In genomic region chr3:173411288-173412064, GRCh38 we compare ENCODE assay signal across 8 cellular contexts. TPM values are rescaled to one million over a fixed set of nuclear protein-coding genes. Genes with fewer than 3 reads are reported as not detected.
DNase-seq lines count a peak whose midpoint lies in the region; ATAC-seq, FAIRE-seq and TF ChIP-seq lines count a peak whose summit lies in the region.

No MANE protein-coding gene starts in this region.

- no peak overlapping the region for H2AFZ ChIP-seq in OCI-LY3 (ENCODE audit: low read depth, low read length)
- H2AFZ ChIP-seq in trophoblast cell (ENCODE audit: insufficient read depth, low read length, poor library complexity), result no peak overlapping the region

- H2BK12ac ChIP-seq in trophoblast cell (ENCODE audit: low read length), result no peak overlapping the region

- no peaks in the 10 kb centered on the region for H3K27me3 Mint-ChIP-seq in CD4-positive, alpha-beta T cell
- H3K27me3 Mint-ChIP-seq in activated CD8-positive, alpha-beta T cell treated with anti-CD3 and anti-CD28 coated beads, Interleukin-2, amount 10 ng/mL, durations not matched to agents 7 days and 5 days (ENCODE audit: low read depth), result no peaks in the 10 kb centered on the region

- no peak for TF ChIP-seq POLR2A in esophagus muscularis mucosa (IDR thresholded peaks at IDR 0.05; ENCODE audit: low read depth)

- H3K4me3 ChIP-seq in OCI-LY3 (ENCODE audit: low read length), result no peak overlapping the region; the same call in 1 of the 2 replicates
- peak overlapping the region; percentile 12 to 37 (median 24) for H3K4me3 ChIP-seq in esophagus muscularis mucosa
- H3K4me3 ChIP-seq in trophoblast cell (ENCODE audit: low read depth, low read length), result no peak overlapping the region

- no peak overlapping the region for H3K14ac ChIP-seq in trophoblast cell (ENCODE audit: low read length)

- H3K4me2 ChIP-seq in OCI-LY3 (ENCODE audit: low read length), result peak overlapping the region; percentile 23
- no peak overlapping the region for H3K4me2 ChIP-seq in trophoblast cell (ENCODE audit: low read length)

- CTCF ChIA-PET in CD4-positive, alpha-beta T cell (lab: Charles Lee), result no interaction called here
- CTCF ChIA-PET in activated CD8-positive, alpha-beta T cell treated with anti-CD3 and anti-CD28 coated beads, Interleukin-2, amount 10 ng/mL, durations not matched to agents 7 days and 5 days (lab: Charles Lee), result interaction anchor here (0.7 kb wide), 1 partner anchor 132 kb away, joined by 3 read pairs; no protein-coding TSS in a partner anchor

- H3K9ac ChIP-seq in OCI-LY3 (ENCODE audit: low read length) (no peak overlapping the region), trophoblast cell (ENCODE audit: low read length) (no peak overlapping the region)

- no peak overlapping the region for H3K18ac ChIP-seq in trophoblast cell (ENCODE audit: low read length)

- H3K4me3 Mint-ChIP-seq in CD4-positive, alpha-beta T cell, result no peak overlapping the region
- H3K4me3 Mint-ChIP-seq in activated CD8-positive, alpha-beta T cell treated with anti-CD3 and anti-CD28 coated beads, Interleukin-2, amount 10 ng/mL, durations not matched to agents 7 days and 5 days, result no peak overlapping the region

- H3K27ac ChIP-seq in OCI-LY3 (ENCODE audit: low read length) (no peak overlapping the region), esophagus muscularis mucosa (replicated peaks in 1 of 4) (no peak overlapping the region), trophoblast cell (ENCODE audit: low read depth, low read length) (no peak overlapping the region)
- no peak overlapping the region for H3K27ac ChIP-seq in CD4-positive, alpha-beta T cell (ENCODE audit: low read depth, low read length)

- 36% methylated on average over 5 of the region's 5 CpGs for WGBS in esophagus muscularis mucosa
- no CpG with 5 or more reads among the region's 5 CpGs for WGBS in trophoblast cell (ENCODE audit: extremely low coverage, insufficient coverage, insufficient read length)

- no peak for DNase-seq in GM20000 (ENCODE audit: low spot score)
- DNase-seq in esophagus muscularis mucosa (ENCODE audit: extremely low spot score), result no peak
- peak; percentile 14 to 53 for DNase-seq in trophoblast cell
- DNase-seq in mesenteric fat pad (ENCODE audit: low spot score), result no peak
- no peak for DNase-seq in CD4-positive, alpha-beta T cell
- no peak for DNase-seq in activated CD8-positive, alpha-beta T cell treated with anti-CD3 and anti-CD28 coated beads, Interleukin-2, amount 10 ng/mL, durations not matched to agents 7 days and 5 days

- H2AK5ac ChIP-seq in trophoblast cell (ENCODE audit: low read length), result no peak overlapping the region

- peak; percentile 78 for FAIRE-seq in A204.1 (lab: Jason Lieb, UNC)

- H3K9me3 Mint-ChIP-seq in CD4-positive, alpha-beta T cell, result no peaks in the 10 kb centered on the region
- no peaks in the 10 kb centered on the region for H3K9me3 Mint-ChIP-seq in activated CD8-positive, alpha-beta T cell treated with anti-CD3 and anti-CD28 coated beads, Interleukin-2, amount 10 ng/mL, durations not matched to agents 7 days and 5 days (ENCODE audit: insufficient read depth)

- H3K4ac ChIP-seq in trophoblast cell (ENCODE audit: low read depth, low read length), result no peak overlapping the region

- H3K4me1 Mint-ChIP-seq in CD4-positive, alpha-beta T cell (ENCODE audit: low read depth), result no peaks in the 10 kb centered on the region
- H3K4me1 Mint-ChIP-seq in activated CD8-positive, alpha-beta T cell treated with anti-CD3 and anti-CD28 coated beads, Interleukin-2, amount 10 ng/mL, durations not matched to agents 7 days and 5 days (ENCODE audit: low read depth), result no peaks in the 10 kb centered on the region

- no peaks in the 10 kb centered on the region for H4K20me1 ChIP-seq in OCI-LY3 (ENCODE audit: insufficient read depth, low read length)

- no peaks in the 10 kb centered on the region for H3K36me3 ChIP-seq in OCI-LY3 (replicated peaks; ENCODE audit: low read depth, low read length)
- H3K36me3 ChIP-seq in esophagus muscularis mucosa, result no peaks in the 10 kb centered on the region
- H3K36me3 ChIP-seq in trophoblast cell (ENCODE audit: control insufficient read depth in 1 of 2, insufficient read depth in 2 of 2, low read length in 2 of 2), result no peaks in the 10 kb centered on the region

- TF ChIP-seq EP300 in esophagus muscularis mucosa (IDR thresholded peaks at IDR 0.05), result no peak

- H3K9me3 ChIP-seq in OCI-LY3 (ENCODE audit: insufficient read depth, low read length) (no peaks in the 10 kb centered on the region), esophagus muscularis mucosa (no peaks in the 10 kb centered on the region), trophoblast cell (ENCODE audit: insufficient read depth, low read depth, low read length) (no peaks in the 10 kb centered on the region)
- H3K9me3 ChIP-seq in CD4-positive, alpha-beta T cell (ENCODE audit: control insufficient read depth, low read length), result no peaks in the 10 kb centered on the region

- no peak overlapping the region for H4K12ac ChIP-seq in trophoblast cell (ENCODE audit: low read depth, low read length)

- H3K79me2 ChIP-seq in OCI-LY3 (ENCODE audit: low read length), result no peaks in the 10 kb centered on the region
- no peaks in the 10 kb centered on the region for H3K79me2 ChIP-seq in trophoblast cell (ENCODE audit: control insufficient read depth, insufficient read depth, low read length, poor library complexity)

- no peak overlapping the region for H2BK120ac ChIP-seq in trophoblast cell (ENCODE audit: insufficient read depth, low read length, poor library complexity)

- H3K36me3 Mint-ChIP-seq in CD4-positive, alpha-beta T cell (ENCODE audit: low read depth), result no peaks in the 10 kb centered on the region
- no peaks in the 10 kb centered on the region for H3K36me3 Mint-ChIP-seq in activated CD8-positive, alpha-beta T cell treated with anti-CD3 and anti-CD28 coated beads, Interleukin-2, amount 10 ng/mL, durations not matched to agents 7 days and 5 days (ENCODE audit: low read depth)

- H3K4me1 ChIP-seq in OCI-LY3 (ENCODE audit: low read length) (no peaks in the 10 kb centered on the region), esophagus muscularis mucosa (peaks cover 6 to 17% (median 8%) of the 10 kb centered on the region in 4 donors), trophoblast cell (ENCODE audit: control insufficient read depth in 1 of 2, insufficient read depth in 2 of 2, low read length in 2 of 2) (no peaks in the 10 kb centered on the region)

- no peaks in the 10 kb centered on the region for H3K27me3 ChIP-seq in OCI-LY3 (ENCODE audit: low read depth, low read length)
- H3K27me3 ChIP-seq in esophagus muscularis mucosa, result no peaks in the 10 kb centered on the region
- no peaks in the 10 kb centered on the region for H3K27me3 ChIP-seq in trophoblast cell (ENCODE audit: insufficient read depth, low read length)
- H3K27me3 ChIP-seq in CD4-positive, alpha-beta T cell (ENCODE audit: control insufficient read depth, insufficient read depth, low read length), result no peaks in the 10 kb centered on the region

- TF ChIP-seq CTCF in GM20000 (IDR thresholded peaks at IDR 0.05; ENCODE audit: extremely low read depth, missing control alignments), result peak; percentile 17
- TF ChIP-seq CTCF in OCI-LY3 (IDR thresholded peaks at IDR 0.05; ENCODE audit: low read depth, low read length), result peak; percentile 67
- peak; percentile 49 to 53 (median 53) for TF ChIP-seq CTCF in esophagus muscularis mucosa (IDR thresholded peaks at IDR 0.05)
- TF ChIP-seq CTCF in CD4-positive, alpha-beta T cell (IDR thresholded peaks at IDR 0.05), result no peak

- no peak overlapping the region for H4K91ac ChIP-seq in trophoblast cell (ENCODE audit: low read depth, low read length)

- H4K8ac ChIP-seq in trophoblast cell (ENCODE audit: low read depth, low read length), result no peak overlapping the region

- no peaks in the 10 kb centered on the region for H3K79me1 ChIP-seq in trophoblast cell (ENCODE audit: low read length)

- POLR2A ChIA-PET in CD4-positive, alpha-beta T cell (lab: Charles Lee), result no interaction called here
- POLR2A ChIA-PET in activated CD8-positive, alpha-beta T cell treated with anti-CD3 and anti-CD28 coated beads, Interleukin-2, amount 10 ng/mL, durations not matched to agents 7 days and 5 days (lab: Charles Lee), result no interaction called here

- no peak overlapping the region for H3K23ac ChIP-seq in trophoblast cell (ENCODE audit: low read length)

- H2BK5ac ChIP-seq in trophoblast cell (ENCODE audit: low read depth, low read length, poor library complexity), result no peak overlapping the region

- ATAC-seq in CD4-positive, alpha-beta T cell (ENCODE audit: poor library complexity), result no peak
- ATAC-seq in activated CD8-positive, alpha-beta T cell treated with anti-CD3 and anti-CD28 coated beads, Interleukin-2, amount 10 ng/mL, durations not matched to agents 7 days and 5 days, result no peak

- intact Hi-C loops in esophagus muscularis mucosa (cut with DNase I), result loop anchor here (5.0 kb wide), 1 partner anchor 39 kb away; no protein-coding TSS in a partner anchor
- intact Hi-C loops in CD4-positive, alpha-beta T cell (cut with DNase I, micrococcal nuclease), result no loop called here

- H3K27ac Mint-ChIP-seq in CD4-positive, alpha-beta T cell, result no peak overlapping the region
- no peak overlapping the region for H3K27ac Mint-ChIP-seq in activated CD8-positive, alpha-beta T cell treated with anti-CD3 and anti-CD28 coated beads, Interleukin-2, amount 10 ng/mL, durations not matched to agents 7 days and 5 days

RNA-seq across cellular contexts. Expression of gene NLGN1, which starts 13.9 kb away (rescaled TPM):
- total RNA-seq in esophagus muscularis mucosa (10 to 100 TPM; 12.9 to 20.9 (median 18.0) TPM), mesenteric fat pad (6.5 TPM)
- 0.11 and 0.17 TPM in 2 replicates for polyA plus RNA-seq in trophoblast cell (2013)
- total RNA-seq in CD4-positive, alpha-beta T cell, result not detected
- not detected for total RNA-seq in activated CD8-positive, alpha-beta T cell treated with anti-CD3 and anti-CD28 coated beads, Interleukin-2, amount 10 ng/mL, durations not matched to agents 7 days and 5 days

Comparison
In these comparisons a context has a peak if more than half of its experiments do, and no peak if none do; other contexts are left out.
1. DNase-seq: peak in trophoblast cell (2 of 2); none in GM20000 (single experiment), esophagus muscularis mucosa (single experiment), mesenteric fat pad (single experiment), CD4-positive, alpha-beta T cell (0 of 10) and activated CD8-positive, alpha-beta T cell treated with anti-CD3 and anti-CD28 coated beads, Interleukin-2, amount 10 ng/mL, durations not matched to agents 7 days and 5 days (single experiment).
2. H3K4me3 ChIP-seq: peak in esophagus muscularis mucosa (4 of 4); none in OCI-LY3 (single experiment) and trophoblast cell (single experiment).